29 cellular contexts compared by ENCODE assay signal in genomic region chr9:137598943-137599342, GRCh38.
"Had no signal": no experiment of that assay in that cellular context is flagged by ENCODE, and none has a peak within 500 bp of the region (broad histone marks: within the 10 kb centered on the region; RNA-seq: fewer than 3 reads in every experiment).

No MANE protein-coding gene starts in this region.

- ATAC-seq: activated CD4-positive, alpha-beta T cell treated with anti-CD3 and anti-CD28 coated beads for 36 hours; activated CD8-positive, alpha-beta memory T cell treated with anti-CD3 and anti-CD28 coated beads, Interleukin-2, amount 10 ng/mL, durations not matched to agents 7 days and 5 days; activated CD8-positive, alpha-beta T cell treated with anti-CD3 and anti-CD28 coated beads, Interleukin-2, amount 10 ng/mL, durations not matched to agents 7 days and 5 days; activated naive CD8-positive, alpha-beta T cell treated with anti-CD3 and anti-CD28 coated beads, Interleukin-2, amount 50 U/mL, for 24 hours; body of pancreas; effector memory CD8-positive, alpha-beta T cell had no signal

- H3K9me3 ChIP-seq: adrenal gland, body of pancreas, esophagus muscularis mucosa had no signal

- H3K4me3 ChIP-seq: adrenal gland, body of pancreas, esophagus muscularis mucosa had no signal

- H3K27ac ChIP-seq: adrenal gland, body of pancreas, esophagus muscularis mucosa had no signal

- H3K36me3 ChIP-seq: adrenal gland, esophagus muscularis mucosa had no signal

- H3K4me1 ChIP-seq: adrenal gland had no signal

- H3K27me3 ChIP-seq: adrenal gland, body of pancreas, esophagus muscularis mucosa had no signal

- FAIRE-seq: colon, frontal cortex had no signal

- DNase-seq: activated CD4-positive, alpha-beta memory T cell treated with anti-CD3 and anti-CD28 coated beads for 36 hours; activated CD4-positive, alpha-beta T cell treated with anti-CD3 and anti-CD28 coated beads for 36 hours; activated CD4-positive, alpha-beta T cell treated with anti-CD3 and anti-CD28 coated beads, Interleukin-2, amount 10 ng/mL, durations not matched to agents 24 days and 14 days; activated CD4-positive, CD25-positive, alpha-beta regulatory T cell; activated CD4-positive, CD25-positive, alpha-beta regulatory T cell treated with anti-CD3 and anti-CD28 coated beads, Interleukin-2, amount 50 U/mL, for 72 hours; activated CD8-positive, alpha-beta memory T cell treated with anti-CD3 and anti-CD28 coated beads, Interleukin-2, amount 10 ng/mL, durations not matched to agents 7 days and 5 days; activated CD8-positive, alpha-beta memory T cell treated with anti-CD3 and anti-CD28 coated beads, Interleukin-2, amount 50 U/mL, for 4 hours; activated CD8-positive, alpha-beta T cell treated with anti-CD3 and anti-CD28 coated beads, Interleukin-2, amount 10 ng/mL, durations not matched to agents 7 days and 5 days; activated effector memory CD4-positive, alpha-beta T cell treated with anti-CD3 and anti-CD28 coated beads, Interleukin-2, amount 50 U/mL, for 16 hours; activated naive CD4-positive, alpha-beta T cell treated with anti-CD3 and anti-CD28 coated beads for 36 hours; activated naive CD8-positive, alpha-beta T cell treated with anti-CD3 and anti-CD28 coated beads for 36 hours; activated naive CD8-positive, alpha-beta T cell treated with anti-CD3 and anti-CD28 coated beads, Interleukin-2, amount 50 U/mL, for 24 hours; activated T-cell treated with anti-CD3 and anti-CD28 coated beads, Interleukin-2, amount 50 U/mL, for 1 hour; activated T-cell treated with anti-CD3 and anti-CD28 coated beads, Interleukin-2, amount 50 U/mL, for 48 hours; adrenal gland; amygdala; aorta; body of pancreas; caudate nucleus; cortex of kidney; dermis blood vessel endothelial cell; effector CD4-positive, alpha-beta T cell; effector memory CD8-positive, alpha-beta T cell; erythroblast; head of caudate nucleus; T-helper 2 cell had no signal
